ENCODE assay signal across 13 cellular contexts in the genomic region with DNA sequence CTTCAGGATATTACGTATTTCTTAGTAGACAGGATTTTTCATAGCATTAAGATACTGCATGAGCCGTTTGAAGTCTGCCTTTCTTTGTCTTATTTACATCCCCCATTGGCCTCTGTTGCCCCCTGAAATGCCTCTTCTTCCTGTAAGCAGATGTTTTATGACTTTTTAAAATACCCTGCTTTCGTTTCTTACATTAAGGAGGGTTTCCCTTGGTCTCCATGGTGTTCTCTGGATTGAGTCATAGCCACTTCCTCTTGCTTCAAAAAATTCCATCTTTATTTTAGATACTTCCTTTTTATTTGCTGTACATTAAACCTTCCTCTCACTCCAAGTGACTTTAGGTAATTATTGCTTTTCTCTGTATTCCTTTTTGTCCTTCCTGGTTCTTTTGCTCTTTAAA.
DNase-seq lines count a peak whose midpoint lies in the region; ATAC-seq, FAIRE-seq and TF ChIP-seq lines count a peak whose summit lies in the region.
"Had no signal": no experiment of that assay in that cellular context is flagged by ENCODE, and none has a peak within 500 bp of the region (broad histone marks: within the 10 kb centered on the region; RNA-seq: fewer than 3 reads in every experiment).

No MANE protein-coding gene starts in this region.

- in situ Hi-C loops in KBM-7 (cut with MboI; ENCODE audit: low pct_unique_long_range_greater_than_20kb, low sequenced_read_pairs) = no loop called here

- H3K9me3 ChIP-seq in A549 = no peaks in the 10 kb centered on the region
- H3K9me3 ChIP-seq in hepatocyte (ENCODE audit: low read depth) = no peaks in the 10 kb centered on the region
- H3K9me3 ChIP-seq in CD8-positive, alpha-beta memory T cell (ENCODE audit: low read length) = no peaks in the 10 kb centered on the region
- H3K9me3 ChIP-seq: transverse colon had no signal

- no peak overlapping the region for H3K4me3 Mint-ChIP-seq in stimulated activated effector memory CD8-positive, alpha-beta T cell treated with anti-CD3 and anti-CD28 coated beads, Interleukin-12 subunit alpha, Interleukin-12 subunit beta, amount 100 ng/mL, for 72 hours
- no peak overlapping the region for H3K4me3 Mint-ChIP-seq in CD8-positive, alpha-beta memory T cell
- H3K4me3 Mint-ChIP-seq: activated CD4-positive, alpha-beta T cell treated with anti-CD3 and anti-CD28 coated beads, Interleukin-2, amount 10 ng/mL, durations not matched to agents 24 days and 14 days; H9 had no signal

- 60% methylated on average over 3 of the region's 3 CpGs for WGBS in A549 (ENCODE audit: missing lambda C conversion rate)
- 63% methylated on average over 3 of the region's 3 CpGs for WGBS in hepatocyte (ENCODE audit: low lambda C conversion rate, missing lambda C conversion rate)

- H3K27me3 Mint-ChIP-seq in CD8-positive, alpha-beta memory T cell = peaks cover 4 to 6% of the 10 kb centered on the region in 2 donors

- DNase-seq in A549 (ENCODE audit: low read depth in 1 of 2, low spot score in 1 of 2) (no peak), KBM-7 (peak; percentile 21), amniotic epithelial cell (ENCODE audit: low read depth) (peak; percentile 72), hepatocyte (ENCODE audit: low spot score) (no peak), superior temporal gyrus (ENCODE audit: extremely low spot score) (no peak), Ammon's horn (ENCODE audit: low spot score) (no peak)
- no peak for DNase-seq in stimulated activated effector memory CD8-positive, alpha-beta T cell treated with anti-CD3 and anti-CD28 coated beads, Interleukin-12 subunit alpha, Interleukin-12 subunit beta, amount 100 ng/mL, for 72 hours (ENCODE audit: low spot score in 2 of 2)
- no peak for DNase-seq in CD8-positive, alpha-beta memory T cell
- DNase-seq: activated CD4-positive, alpha-beta T cell treated with anti-CD3 and anti-CD28 coated beads, Interleukin-2, amount 10 ng/mL, durations not matched to agents 24 days and 14 days; H9; NCI-H69; transverse colon had no signal

- no peaks in the 10 kb centered on the region for H3K27me3 ChIP-seq in hepatocyte
- H3K27me3 ChIP-seq in CD8-positive, alpha-beta memory T cell (ENCODE audit: insufficient read depth, low read length, poor library complexity, severe bottlenecking) = no peaks in the 10 kb centered on the region
- H3K27me3 ChIP-seq: transverse colon had no signal

- no peaks in the 10 kb centered on the region for H3K9me3 Mint-ChIP-seq in stimulated activated effector memory CD8-positive, alpha-beta T cell treated with anti-CD3 and anti-CD28 coated beads, Interleukin-12 subunit alpha, Interleukin-12 subunit beta, amount 100 ng/mL, for 72 hours
- H3K9me3 Mint-ChIP-seq in CD8-positive, alpha-beta memory T cell = no peaks in the 10 kb centered on the region
- H3K9me3 Mint-ChIP-seq: activated CD4-positive, alpha-beta T cell treated with anti-CD3 and anti-CD28 coated beads, Interleukin-2, amount 10 ng/mL, durations not matched to agents 24 days and 14 days; H9 had no signal

- H3K27ac ChIP-seq in A549 (peak overlapping the region in 1 of 2 experiments; percentile 61; a peak in 2 of 6 replicates), hepatocyte (peak overlapping the region; percentile 62)
- no peak overlapping the region for H3K27ac ChIP-seq in CD8-positive, alpha-beta memory T cell (ENCODE audit: low read depth, low read length)
- H3K27ac ChIP-seq: C4-2B had no signal

- H3K4me3 ChIP-seq in A549 (no peak overlapping the region), hepatocyte (no peak overlapping the region)
- no peak overlapping the region for H3K4me3 ChIP-seq in CD8-positive, alpha-beta memory T cell (ENCODE audit: low read length)
- H3K4me3 ChIP-seq: transverse colon had no signal

- H3K27ac Mint-ChIP-seq in stimulated activated effector memory CD8-positive, alpha-beta T cell treated with anti-CD3 and anti-CD28 coated beads, Interleukin-12 subunit alpha, Interleukin-12 subunit beta, amount 100 ng/mL, for 72 hours = no peak overlapping the region
- H3K27ac Mint-ChIP-seq in CD8-positive, alpha-beta memory T cell = no peak overlapping the region
- H3K27ac Mint-ChIP-seq: activated CD4-positive, alpha-beta T cell treated with anti-CD3 and anti-CD28 coated beads, Interleukin-2, amount 10 ng/mL, durations not matched to agents 24 days and 14 days had no signal

- no peak for TF ChIP-seq RAD21 in A549 (conservative IDR thresholded peaks at IDR 0.05 in 1 of 2, IDR thresholded peaks at IDR 0.05 in 1 of 2)

- no peak for ATAC-seq in A549
- no peak for ATAC-seq in stimulated activated effector memory CD8-positive, alpha-beta T cell treated with anti-CD3 and anti-CD28 coated beads, Interleukin-12 subunit alpha, Interleukin-12 subunit beta, amount 100 ng/mL, for 72 hours

- no peak for TF ChIP-seq EP300 in A549 (IDR thresholded peaks at IDR 0.05)

- no peaks in the 10 kb centered on the region for H4K20me1 ChIP-seq in hepatocyte (ENCODE audit: insufficient read depth, poor library complexity, severe bottlenecking)

- H3K9me2 ChIP-seq in hepatocyte (replicated peaks; ENCODE audit: insufficient read depth) = no peaks in the 10 kb centered on the region

- no peaks in the 10 kb centered on the region for H3K36me3 ChIP-seq in hepatocyte (replicated peaks; ENCODE audit: insufficient read depth, low read depth)
- no peaks in the 10 kb centered on the region for H3K36me3 ChIP-seq in CD8-positive, alpha-beta memory T cell (ENCODE audit: insufficient read depth, low read length)
- H3K36me3 ChIP-seq: transverse colon had no signal

- H3K36me3 Mint-ChIP-seq in stimulated activated effector memory CD8-positive, alpha-beta T cell treated with anti-CD3 and anti-CD28 coated beads, Interleukin-12 subunit alpha, Interleukin-12 subunit beta, amount 100 ng/mL, for 72 hours = peaks cover 24% of the 10 kb centered on the region
- peaks cover 0 to 5% (median 2%) of the 10 kb centered on the region in 3 donors for H3K36me3 Mint-ChIP-seq in CD8-positive, alpha-beta memory T cell

- FAIRE-seq in A549 (lab: Jason Lieb, UNC) = no peak

- H2AFZ ChIP-seq in hepatocyte = no peak overlapping the region

- POLR2A ChIA-PET in A549 (lab: Yijun Ruan, JAX) = no interaction called here
- POLR2A ChIA-PET in CD8-positive, alpha-beta memory T cell (lab: Charles Lee) = no interaction called here

- CTCF ChIA-PET in A549 (lab: Yijun Ruan, JAX) = no interaction called here
- CTCF ChIA-PET in CD8-positive, alpha-beta memory T cell (lab: Charles Lee) = no interaction called here

- H3K4me2 ChIP-seq in A549 (peak overlapping the region; percentile 39), hepatocyte (no peak overlapping the region)

- H3K79me2 ChIP-seq in hepatocyte = peaks cover 12% of the 10 kb centered on the region

- H3K4me1 ChIP-seq in A549 (peaks cover 29% of the 10 kb centered on the region), hepatocyte (ENCODE audit: insufficient read depth) (no peaks in the 10 kb centered on the region)
- H3K4me1 ChIP-seq in CD8-positive, alpha-beta memory T cell (ENCODE audit: insufficient read depth, low read length) = no peaks in the 10 kb centered on the region

- TF ChIP-seq CTCF in A549 (IDR thresholded peaks at IDR 0.05) = no peak
- TF ChIP-seq CTCF in hepatocyte (IDR thresholded peaks at IDR 0.05; ENCODE audit: poor library complexity) = no peak

- no peak for TF ChIP-seq POLR2A in A549 (IDR thresholded peaks at IDR 0.05; ENCODE audit: low read length)

- no peaks in the 10 kb centered on the region for H3K4me1 Mint-ChIP-seq in stimulated activated effector memory CD8-positive, alpha-beta T cell treated with anti-CD3 and anti-CD28 coated beads, Interleukin-12 subunit alpha, Interleukin-12 subunit beta, amount 100 ng/mL, for 72 hours
- no peaks in the 10 kb centered on the region for H3K4me1 Mint-ChIP-seq in CD8-positive, alpha-beta memory T cell
- H3K4me1 Mint-ChIP-seq: H9 had no signal

TF ChIP-seq in A549, 52 proteins besides CTCF, POLR2A, EP300 and RAD21:
- TF ChIP-seq, protein P1, sequence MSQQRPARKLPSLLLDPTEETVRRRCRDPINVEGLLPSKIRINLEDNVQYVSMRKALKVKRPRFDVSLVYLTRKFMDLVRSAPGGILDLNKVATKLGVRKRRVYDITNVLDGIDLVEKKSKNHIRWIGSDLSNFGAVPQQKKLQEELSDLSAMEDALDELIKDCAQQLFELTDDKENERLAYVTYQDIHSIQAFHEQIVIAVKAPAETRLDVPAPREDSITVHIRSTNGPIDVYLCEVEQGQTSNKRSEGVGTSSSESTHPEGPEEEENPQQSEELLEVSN (IDR thresholded peaks at IDR 0.05; ENCODE audit: borderline replicate concordance, low read depth) = no peak
- TF ChIP-seq JUNB (IDR thresholded peaks at IDR 0.05) (no peak), KDM1A (IDR thresholded peaks at IDR 0.05; ENCODE audit: low read depth) (no peak), KDM5A (IDR thresholded peaks at IDR 0.05) (no peak), ZFP36 (IDR thresholded peaks at IDR 0.05; ENCODE audit: borderline replicate concordance, partially characterized antibody) (no peak), ZC3H11A (IDR thresholded peaks at IDR 0.05) (no peak), FOSB (CRISPR knock-in tag; IDR thresholded peaks at IDR 0.05) (no peak), BHLHE40 (IDR thresholded peaks at IDR 0.05; ENCODE audit: low read depth, low read length) (no peak), TP53 (CRISPR knock-in tag; IDR thresholded peaks at IDR 0.05) (no peak), SMC3 (IDR thresholded peaks at IDR 0.05) (no peak), CBX8 (IDR thresholded peaks at IDR 0.05) (no peak), MAFK (IDR thresholded peaks at IDR 0.05; ENCODE audit: partially characterized antibody) (no peak), JUN (IDR thresholded peaks at IDR 0.05) (no peak), RNF2 (IDR thresholded peaks at IDR 0.05; ENCODE audit: borderline replicate concordance, low read depth) (no peak)
- TF ChIP-seq, protein P2, sequence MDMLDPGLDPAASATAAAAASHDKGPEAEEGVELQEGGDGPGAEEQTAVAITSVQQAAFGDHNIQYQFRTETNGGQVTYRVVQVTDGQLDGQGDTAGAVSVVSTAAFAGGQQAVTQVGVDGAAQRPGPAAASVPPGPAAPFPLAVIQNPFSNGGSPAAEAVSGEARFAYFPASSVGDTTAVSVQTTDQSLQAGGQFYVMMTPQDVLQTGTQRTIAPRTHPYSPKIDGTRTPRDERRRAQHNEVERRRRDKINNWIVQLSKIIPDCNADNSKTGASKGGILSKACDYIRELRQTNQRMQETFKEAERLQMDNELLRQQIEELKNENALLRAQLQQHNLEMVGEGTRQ (IDR thresholded peaks at IDR 0.05) = no peak
- TF ChIP-seq, protein P3, sequence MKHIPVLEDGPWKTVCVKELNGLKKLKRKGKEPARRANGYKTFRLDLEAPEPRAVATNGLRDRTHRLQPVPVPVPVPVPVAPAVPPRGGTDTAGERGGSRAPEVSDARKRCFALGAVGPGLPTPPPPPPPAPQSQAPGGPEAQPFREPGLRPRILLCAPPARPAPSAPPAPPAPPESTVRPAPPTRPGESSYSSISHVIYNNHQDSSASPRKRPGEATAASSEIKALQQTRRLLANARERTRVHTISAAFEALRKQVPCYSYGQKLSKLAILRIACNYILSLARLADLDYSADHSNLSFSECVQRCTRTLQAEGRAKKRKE (CRISPR knock-in tag; IDR thresholded peaks at IDR 0.05; ENCODE audit: low read depth) = no peak

Comparison
In these comparisons a context has a peak if more than half of its experiments do, and no peak if none do; other contexts are left out.
1. DNase-seq: peak in KBM-7 (single experiment) and amniotic epithelial cell (single experiment); none in A549 (0 of 2), hepatocyte (single experiment), superior temporal gyrus (single experiment), stimulated activated effector memory CD8-positive, alpha-beta T cell treated with anti-CD3 and anti-CD28 coated beads, Interleukin-12 subunit alpha, Interleukin-12 subunit beta, amount 100 ng/mL, for 72 hours (0 of 2), Ammon's horn (single experiment) and CD8-positive, alpha-beta memory T cell (0 of 5).